In genomic region chr3:151875759-151876158, GRCh38 we compare ENCODE assay signal across 10 cellular contexts. TPM values are rescaled to one million over a fixed set of nuclear protein-coding genes. Genes with fewer than 3 reads are reported as not detected.
DNase-seq lines count a peak whose midpoint lies in the region; ATAC-seq, FAIRE-seq and TF ChIP-seq lines count a peak whose summit lies in the region.
"Had no signal": no experiment of that assay in that cellular context is flagged by ENCODE, and none has a peak within 500 bp of the region (broad histone marks: within the 10 kb centered on the region; RNA-seq: fewer than 3 reads in every experiment).

No MANE protein-coding gene starts in this region.

- no peak overlapping the region; the same call in 1 of the 2 replicates for H3K9ac ChIP-seq in MM.1S (ENCODE audit: low read length)

- no peak for TF ChIP-seq POLR2A in GM12892 (IDR thresholded peaks at IDR 0.05; ENCODE audit: low read depth, low read length)

- H4K20me1 ChIP-seq in MM.1S (ENCODE audit: insufficient read depth, low read length) = no peaks in the 10 kb centered on the region

- ATAC-seq in GM21737 (IDR thresholded peaks at IDR 0.05; ENCODE audit: unreplicated experiment) = peak; percentile 77
- ATAC-seq in activated CD4-positive, CD25-positive, alpha-beta regulatory T cell treated with anti-CD3 and anti-CD28 coated beads, Interleukin-2, amount 50 U/mL, for 24 hours = no peak
- ATAC-seq: HCT116; stimulated activated effector memory CD8-positive, alpha-beta T cell treated with anti-CD3 and anti-CD28 coated beads, Interleukin-12 subunit alpha, Interleukin-12 subunit beta, amount 100 ng/mL, for 72 hours had no signal

- no peaks in the 10 kb centered on the region for H3K36me3 ChIP-seq in MM.1S (replicated peaks; ENCODE audit: insufficient read depth, low read length)

- H2AFZ ChIP-seq in MM.1S (ENCODE audit: low read length) = peak overlapping the region; percentile 13; the same call in 1 of the 2 replicates

- H3K4me2 ChIP-seq in MM.1S (ENCODE audit: low read depth, low read length) = peak overlapping the region; percentile 51

- no peak for TF ChIP-seq CTCF in MM.1S (IDR thresholded peaks at IDR 0.05; ENCODE audit: low read length)

- peaks cover 9% of the 10 kb centered on the region; the same call in 1 of the 2 replicates for H3K4me1 ChIP-seq in MM.1S (ENCODE audit: low read length)

- no peaks in the 10 kb centered on the region for H3K9me2 ChIP-seq in MM.1S (replicated peaks; ENCODE audit: insufficient read depth, low read length)

- no peak overlapping the region for H3K27ac ChIP-seq in MM.1S (ENCODE audit: low read length)

- H3K27me3 ChIP-seq in MM.1S (replicated peaks; ENCODE audit: insufficient read depth, low read length) = no peaks in the 10 kb centered on the region

- H3K79me2 ChIP-seq in MM.1S (ENCODE audit: low read length) = no peaks in the 10 kb centered on the region

- no peaks in the 10 kb centered on the region; the same call in 1 of the 2 replicates for H3F3A ChIP-seq in MM.1S (ENCODE audit: insufficient read depth, low read length)

- peak overlapping the region; percentile 13; the same call in 1 of the 2 replicates for H3K4me3 ChIP-seq in MM.1S (ENCODE audit: low read length)

- H3K9me3 ChIP-seq in MM.1S (replicated peaks; ENCODE audit: insufficient read depth, low read length) = no peaks in the 10 kb centered on the region

- peak; percentile 56 for FAIRE-seq in GM12892 (lab: Jason Lieb, UNC)

- DNase-seq in GM12892 (ENCODE audit: insufficient read length) = no peak
- DNase-seq in MM.1S = peak; percentile 82
- peak; percentile 40 for DNase-seq in iris pigment epithelial cell (ENCODE audit: low read depth)
- DNase-seq in DMS79 treated with DMSO at 0.1 percent for 48 hours (lab: John Stamatoyannopoulos, UW) = no peak
- DNase-seq in activated CD8-positive, alpha-beta memory T cell treated with anti-CD3 and anti-CD28 coated beads for 24 hours = no peak
- no peak for DNase-seq in HPDE6-E6E7 (ENCODE audit: extremely low spot score)

RNA-seq across cellular contexts. Expression of gene SUCNR1, which starts 2.3 kb away (rescaled TPM):
- polyA plus RNA-seq in GM12892 (2012; ENCODE audit: missing spikeins) = not detected

Comparison
In these comparisons a context has a peak if more than half of its experiments do, and no peak if none do; other contexts are left out.
1. DNase-seq: peak in MM.1S (single experiment) and iris pigment epithelial cell (single experiment); none in GM12892 (single experiment), DMS79 treated with DMSO at 0.1 percent for 48 hours (single experiment), activated CD8-positive, alpha-beta memory T cell treated with anti-CD3 and anti-CD28 coated beads for 24 hours (single experiment) and HPDE6-E6E7 (single experiment).